31 cellular contexts compared by ENCODE assay signal in the genomic region with DNA sequence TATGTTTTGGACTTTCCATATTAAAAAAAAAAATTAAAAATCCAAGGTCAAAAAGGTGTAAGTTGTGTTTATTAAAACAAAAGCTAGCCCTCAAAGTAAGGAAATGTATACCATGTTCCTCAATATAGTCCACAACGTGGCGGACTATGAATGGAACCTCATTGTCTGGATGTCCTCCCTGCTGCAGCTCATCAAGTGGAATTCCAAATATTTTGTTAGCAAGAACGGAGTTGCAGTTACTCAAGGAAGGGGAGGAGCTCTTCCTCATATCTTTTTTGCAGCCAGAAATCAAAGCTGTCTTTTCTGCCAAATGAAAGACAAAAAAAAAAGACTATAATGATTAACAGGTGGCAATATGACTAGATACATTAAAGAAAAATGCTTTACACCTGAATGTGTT. TPM values are rescaled to one million over a fixed set of nuclear protein-coding genes. Genes with fewer than 3 reads are reported as not detected.
A peak's percentile ranks its signal among the peaks of the same experiment; 100 is the strongest.
DNase-seq lines count a peak whose midpoint lies in the region; ATAC-seq and TF ChIP-seq lines count a peak whose summit lies in the region.
"Had no signal": no experiment of that assay in that cellular context is flagged by ENCODE, and none has a peak within 500 bp of the region (broad histone marks: within the 10 kb centered on the region; RNA-seq: fewer than 3 reads in every experiment).

No MANE protein-coding gene starts in this region.

- peaks cover 22% of the 10 kb centered on the region for H3K4me1 Mint-ChIP-seq in T-helper 17 cell
- H3K4me1 Mint-ChIP-seq in progenitor cell of endocrine pancreas (ENCODE audit: low read depth) = peaks cover 13% of the 10 kb centered on the region

- DNase-seq in EL (peak; percentile 23), T-helper 17 cell (no peak), fibroblast of gingiva (ENCODE audit: low read depth) (peak; percentile 23), progenitor cell of endocrine pancreas (ENCODE audit: low spot score, unreplicated experiment) (no peak), esophagus muscularis mucosa (ENCODE audit: extremely low spot score) (no peak), NCI-H187 (lab: John Stamatoyannopoulos, UW) (no peak), heart left ventricle (no peak)
- DNase-seq: activated CD4-positive, alpha-beta T cell treated with anti-CD3 and anti-CD28 coated beads, Interleukin-2, amount 50 U/mL, for 48 hours; activated gamma-delta T cell treated with Interleukin-2 at 50 U/mL for 16 hours; activated naive CD8-positive, alpha-beta T cell treated with anti-CD3 and anti-CD28 coated beads, Interleukin-2, amount 10 ng/mL, durations not matched to agents 7 days and 5 days; activated T-cell treated with anti-CD3 and anti-CD28 coated beads, Interleukin-2, amount 50 U/mL, for 48 hours; central memory CD4-positive, alpha-beta T cell; GF-D8; GOT3; HFFc6; left ventricle myocardium superior; naive B cell; NCI-H1092; NCI-H1694 treated with DMSO at 0.1 percent for 48 hours; NCI-H2171; stimulated activated CD4-positive, alpha-beta T cell treated with anti-CD3 and anti-CD28 coated beads, Interleukin-4, amount 100 ng/mL, for 1 hour; T-helper 2 cell; tibial artery had no signal

- ATAC-seq in T-helper 17 cell (no peak), heart left ventricle (no peak)
- ATAC-seq: activated CD4-positive, CD25-positive, alpha-beta regulatory T cell treated with anti-CD3 and anti-CD28 coated beads, Interleukin-2, amount 50 U/mL, for 24 hours; left ventricle myocardium superior; sciatic nerve had no signal

- H3K27ac Mint-ChIP-seq in T-helper 17 cell = peak overlapping the region; percentile 45
- peak overlapping the region; percentile 74 for H3K27ac Mint-ChIP-seq in progenitor cell of endocrine pancreas
- H3K27ac Mint-ChIP-seq: activated naive CD8-positive, alpha-beta T cell treated with anti-CD3 and anti-CD28 coated beads, Interleukin-2, amount 10 ng/mL, durations not matched to agents 7 days and 5 days; dendritic cell treated with granulocyte-macrophage colony-stimulating factor and Interleukin-4, amounts not matched to agents 40 ng/mL and 50 ng/mL, for 4 days; HFFc6 had no signal

- H3K27me3 Mint-ChIP-seq in T-helper 17 cell (no peaks in the 10 kb centered on the region), progenitor cell of endocrine pancreas (no peaks in the 10 kb centered on the region)
- H3K27me3 Mint-ChIP-seq: activated naive CD8-positive, alpha-beta T cell treated with anti-CD3 and anti-CD28 coated beads, Interleukin-2, amount 10 ng/mL, durations not matched to agents 7 days and 5 days; dendritic cell treated with granulocyte-macrophage colony-stimulating factor and Interleukin-4, amounts not matched to agents 40 ng/mL and 50 ng/mL, for 4 days; IgD-negative memory B cell; naive B cell had no signal

- TF ChIP-seq POLR2A in esophagus muscularis mucosa (IDR thresholded peaks at IDR 0.05; ENCODE audit: low read depth) (no peak), heart left ventricle (IDR thresholded peaks at IDR 0.05) (no peak)

- H3K36me3 Mint-ChIP-seq in T-helper 17 cell (ENCODE audit: low read depth) (peaks cover 5% of the 10 kb centered on the region), progenitor cell of endocrine pancreas (ENCODE audit: insufficient read depth) (peaks cover 20% of the 10 kb centered on the region)

- 45% methylated on average over 3 of the region's 3 CpGs for WGBS in esophagus muscularis mucosa
- WGBS in heart left ventricle, 4 donors = 37 to 45% (median 40%) methylated on average over 3 of the region's 3 CpGs

- H3K27ac ChIP-seq in esophagus muscularis mucosa (replicated peaks in 1 of 4) (no peak overlapping the region), heart left ventricle (no peak overlapping the region)
- H3K27ac ChIP-seq: C4-2B, neutrophil, prostate gland, SK-N-MC, tibial artery had no signal

- H3K4me3 Mint-ChIP-seq in T-helper 17 cell (no peak overlapping the region), progenitor cell of endocrine pancreas (ENCODE audit: low read depth) (no peak overlapping the region)
- H3K4me3 Mint-ChIP-seq: activated naive CD8-positive, alpha-beta T cell treated with anti-CD3 and anti-CD28 coated beads, Interleukin-2, amount 10 ng/mL, durations not matched to agents 7 days and 5 days; dendritic cell treated with granulocyte-macrophage colony-stimulating factor and Interleukin-4, amounts not matched to agents 40 ng/mL and 50 ng/mL, for 4 days; HFFc6; IgD-negative memory B cell; naive B cell had no signal

- H3K9me3 ChIP-seq in T-helper 17 cell (ENCODE audit: control insufficient read depth, low read length, poor library complexity, severe bottlenecking) (no peaks in the 10 kb centered on the region), esophagus muscularis mucosa (no peaks in the 10 kb centered on the region), heart left ventricle (no peaks in the 10 kb centered on the region)
- H3K9me3 ChIP-seq: neutrophil, prostate gland, tibial artery had no signal

- H3K27me3 ChIP-seq in esophagus muscularis mucosa (no peaks in the 10 kb centered on the region), heart left ventricle (no peaks in the 10 kb centered on the region)
- H3K27me3 ChIP-seq: neutrophil, tibial artery had no signal

- intact Hi-C loops in esophagus muscularis mucosa (cut with DNase I) = no loop called here
- intact Hi-C loops in heart left ventricle (cut with DNase I) = no loop called here

- H3K36me3 ChIP-seq in esophagus muscularis mucosa (peaks cover 4 to 55% (median 34%) of the 10 kb centered on the region in 4 donors), heart left ventricle (peaks cover 0 to 70% (median 65%) of the 10 kb centered on the region in 9 donors)
- H3K36me3 ChIP-seq: prostate gland had no signal

- H3K4me3 ChIP-seq in esophagus muscularis mucosa (no peak overlapping the region), heart left ventricle (no peak overlapping the region)
- H3K4me3 ChIP-seq: prostate gland, SK-N-MC, tibial artery had no signal

- no peak for TF ChIP-seq EP300 in esophagus muscularis mucosa (IDR thresholded peaks at IDR 0.05)

- TF ChIP-seq CTCF in progenitor cell of endocrine pancreas (IDR thresholded peaks at IDR 0.05; ENCODE audit: unreplicated experiment) (no peak), esophagus muscularis mucosa (IDR thresholded peaks at IDR 0.05) (no peak), heart left ventricle (IDR thresholded peaks at IDR 0.05) (no peak)

- H3K9me3 Mint-ChIP-seq in progenitor cell of endocrine pancreas (ENCODE audit: low read depth) = no peaks in the 10 kb centered on the region
- H3K9me3 Mint-ChIP-seq: activated naive CD8-positive, alpha-beta T cell treated with anti-CD3 and anti-CD28 coated beads, Interleukin-2, amount 10 ng/mL, durations not matched to agents 7 days and 5 days; dendritic cell treated with granulocyte-macrophage colony-stimulating factor and Interleukin-4, amounts not matched to agents 40 ng/mL and 50 ng/mL, for 4 days; HFFc6; IgD-negative memory B cell; naive B cell had no signal

- H3K4me1 ChIP-seq in esophagus muscularis mucosa (peaks cover 2 to 65% (median 43%) of the 10 kb centered on the region in 4 donors), heart left ventricle (peaks cover 0 to 37% (median 6%) of the 10 kb centered on the region in 12 donors)

RNA-seq across cellular contexts. Expression of a gene that starts 14.0 kb away (rescaled TPM):
- total RNA-seq in T-helper 17 cell (10 to 100 TPM; 46.8 to 54.1 TPM), progenitor cell of endocrine pancreas (59.8 and 62.1 TPM in 2 replicates), esophagus muscularis mucosa (10 to 100 TPM; 50.0 to 73.1 (median 53.6) TPM), heart left ventricle (10 to 100 TPM; 20.3 to 42.0 (median 27.2) TPM)
- polyA plus RNA-seq in heart left ventricle = 10 to 100 TPM in 1 of 2 donors, 1 to 10 TPM in 1; 6.8 to 19.6 TPM

Comparison
In these comparisons a context has a peak if more than half of its experiments do, and no peak if none do; other contexts are left out.
1. DNase-seq: peak in EL (single experiment) and fibroblast of gingiva (single experiment); none in T-helper 17 cell (0 of 3), progenitor cell of endocrine pancreas (single experiment), esophagus muscularis mucosa (single experiment), NCI-H187 (0 of 2) and heart left ventricle (0 of 5).